1 cellular context compared by ENCODE assay signal in genomic region chr13:97342136-97342535, GRCh38.
TF ChIP-seq lines count a peak whose summit lies in the region.

No MANE protein-coding gene starts in this region.

TF ChIP-seq in SK-N-SH, 30 proteins besides CTCF, POLR2A, EP300 and RAD21:
- no peak for TF ChIP-seq NRF1 (IDR thresholded peaks at IDR 0.05; ENCODE audit: low read depth, low read length)
- no peak for TF ChIP-seq ELF1 (IDR thresholded peaks at IDR 0.05)
- no peak for TF ChIP-seq FOXJ3 (CRISPR knock-in tag; IDR thresholded peaks at IDR 0.05)
- no peak for TF ChIP-seq JUND (IDR thresholded peaks at IDR 0.05)
- no peak for TF ChIP-seq IRF3 (IDR thresholded peaks at IDR 0.05; ENCODE audit: low read depth, low read length)
- no peak for TF ChIP-seq MAX (IDR thresholded peaks at IDR 0.05; ENCODE audit: low read depth)
- no peak for TF ChIP-seq RXRA (IDR thresholded peaks at IDR 0.05; ENCODE audit: borderline replicate concordance, low read depth)
- TF ChIP-seq PBX3 (IDR thresholded peaks at IDR 0.05), result no peak
- TF ChIP-seq FOXM1 (IDR thresholded peaks at IDR 0.05; ENCODE audit: low read depth), result no peak
- TF ChIP-seq RCOR1 (IDR thresholded peaks at IDR 0.05; ENCODE audit: low read length), result no peak
- TF ChIP-seq CHD2 (IDR thresholded peaks at IDR 0.05; ENCODE audit: low read length, partially characterized antibody), result no peak
- no peak for TF ChIP-seq NFIC (IDR thresholded peaks at IDR 0.05; ENCODE audit: borderline replicate concordance)
- no peak for TF ChIP-seq MEF2A (IDR thresholded peaks at IDR 0.05; ENCODE audit: borderline replicate concordance, low read depth)
- TF ChIP-seq GABPA (IDR thresholded peaks at IDR 0.05; ENCODE audit: low read depth), result no peak
